In the genomic region with DNA sequence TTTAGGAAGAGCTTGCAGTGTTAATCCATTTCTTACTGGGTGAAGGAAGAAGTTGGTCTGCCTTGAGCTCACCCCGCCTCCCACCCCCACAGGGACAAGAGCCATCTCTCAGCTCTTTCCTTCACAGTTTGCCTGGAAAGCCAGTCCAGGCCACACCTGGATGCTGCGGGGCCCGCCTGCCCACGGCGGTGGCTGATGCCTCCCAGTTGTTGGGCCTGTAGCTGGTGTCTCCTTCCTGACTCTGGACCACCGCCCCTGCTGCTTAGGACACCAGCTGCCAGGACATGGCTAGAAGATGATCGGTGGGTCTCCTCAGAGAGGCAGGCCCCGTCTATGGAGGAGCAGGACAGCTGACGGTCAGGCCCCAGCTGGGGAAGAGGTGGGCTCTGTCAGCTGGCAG, we compare ENCODE assay signal across 41 cellular contexts.
"Had no signal": no experiment of that assay in that cellular context is flagged by ENCODE, and none has a peak within 500 bp of the region (broad histone marks: within the 10 kb centered on the region; RNA-seq: fewer than 3 reads in every experiment).

No MANE protein-coding gene starts in this region.

- H3K9me3 Mint-ChIP-seq: activated naive CD4-positive, alpha-beta T cell treated with anti-CD3 and anti-CD28 coated beads for 36 hours; activated naive CD4-positive, alpha-beta T cell treated with anti-CD3 and anti-CD28 coated beads, Interleukin-2, amount 10 ng/mL, durations not matched to agents 7 days and 5 days; activated naive CD4-positive, alpha-beta T cell treated with anti-CD3 and anti-CD28 coated beads, Interleukin-2, amount 50 U/mL, for 24 hours; activated naive CD4-positive, alpha-beta T cell treated with anti-CD3 and anti-CD28 coated beads, Interleukin-2, amount 50 U/mL, for 72 hours; activated naive CD8-positive, alpha-beta T cell treated with anti-CD3 and anti-CD28 coated beads for 36 hours; activated naive CD8-positive, alpha-beta T cell treated with anti-CD3 and anti-CD28 coated beads, Interleukin-2, amount 10 ng/mL, durations not matched to agents 7 days and 5 days; activated naive CD8-positive, alpha-beta T cell treated with anti-CD3 and anti-CD28 coated beads, Interleukin-2, amount 50 U/mL, for 24 hours; activated T-cell treated with anti-CD3 and anti-CD28 coated beads, Interleukin-2, amount 50 U/mL, for 24 hours; activated T-cell treated with anti-CD3 and anti-CD28 coated beads, Interleukin-2, amount 50 U/mL, for 4 hours; activated T-cell treated with anti-CD3 and anti-CD28 coated beads, Interleukin-2, amount 50 U/mL, for 72 hours; activated T-helper 1 cell treated with anti-CD3 and anti-CD28 coated beads, Interleukin-12 subunit alpha, Interleukin-12 subunit beta, Interleukin-2, Interleukin-4 antibody, amounts not matched to agents 30 ng/mL and 10 ng/mL and 1 ng/mL, durations not matched to agents 14 hours and 24 hours and 36 hours; activated T-helper 17 cell treated with anti-CD3 and anti-CD28 coated beads, Interleukin-2, amount 50 U/mL, for 72 hours; activated T-helper 2 cell treated with anti-CD3 and anti-CD28 coated beads, Interferon-gamma antibody, Interleukin-2, Interleukin-4, amounts not matched to agents 10 μg/mL and 5 μg/mL and 100 μg/mL, durations not matched to agents 14 hours and 24 hours and 36 hours; brain; central memory CD8-positive, alpha-beta T cell had no signal

- H3K9me3 ChIP-seq: adrenal gland, ascending aorta, body of pancreas, breast epithelium had no signal

- H3K27ac ChIP-seq: ascending aorta, body of pancreas, brain microvascular endothelial cell, breast epithelium, cardiac muscle cell had no signal

- H3K4me1 ChIP-seq: ascending aorta, breast epithelium had no signal

- H3K36me3 ChIP-seq: breast epithelium had no signal

- DNase-seq: activated effector memory CD4-positive, alpha-beta T cell treated with anti-CD3 and anti-CD28 coated beads, Interleukin-2, amount 50 U/mL, for 16 hours; activated effector memory CD4-positive, alpha-beta T cell treated with Interleukin-2 at 50 U/mL for 16 hours; activated gamma-delta T cell; activated gamma-delta T cell treated with Interleukin-2 at 50 U/mL for 16 hours; activated naive CD4-positive, alpha-beta T cell; activated naive CD4-positive, alpha-beta T cell treated with anti-CD3 and anti-CD28 coated beads for 36 hours; activated naive CD4-positive, alpha-beta T cell treated with anti-CD3 and anti-CD28 coated beads, Interleukin-2, amount 10 ng/mL, durations not matched to agents 7 days and 5 days; activated naive CD4-positive, alpha-beta T cell treated with anti-CD3 and anti-CD28 coated beads, Interleukin-2, amount 50 U/mL, for 16 hours; activated naive CD4-positive, alpha-beta T cell treated with Interleukin-2 at 50 U/mL for 16 hours; activated naive CD8-positive, alpha-beta T cell treated with anti-CD3 and anti-CD28 coated beads for 36 hours; activated naive CD8-positive, alpha-beta T cell treated with anti-CD3 and anti-CD28 coated beads, Interleukin-2, amount 10 ng/mL, durations not matched to agents 7 days and 5 days; activated naive CD8-positive, alpha-beta T cell treated with anti-CD3 and anti-CD28 coated beads, Interleukin-2, amount 50 U/mL, for 24 hours; activated T-cell treated with anti-CD3 and anti-CD28 coated beads for 4 hours; activated T-cell treated with anti-CD3 and anti-CD28 coated beads, Interleukin-2, amount 50 U/mL, for 1 hour; activated T-cell treated with anti-CD3 and anti-CD28 coated beads, Interleukin-2, amount 50 U/mL, for 24 hours; activated T-cell treated with anti-CD3 and anti-CD28 coated beads, Interleukin-2, amount 50 U/mL, for 4 hours; activated T-cell treated with anti-CD3 and anti-CD28 coated beads, Interleukin-2, amount 50 U/mL, for 48 hours; activated T-cell treated with anti-CD3 and anti-CD28 coated beads, Interleukin-2, amount 50 U/mL, for 72 hours; adrenal gland; amniotic stem cell; amygdala; anterior cingulate cortex; aorta; body of pancreas; brain microvascular endothelial cell; caudate nucleus; central memory CD4-positive, alpha-beta T cell; cerebellar nuclear complex had no signal

- H3K27ac Mint-ChIP-seq: activated naive CD4-positive, alpha-beta T cell treated with anti-CD3 and anti-CD28 coated beads for 36 hours; activated naive CD4-positive, alpha-beta T cell treated with anti-CD3 and anti-CD28 coated beads, Interleukin-2, amount 10 ng/mL, durations not matched to agents 7 days and 5 days; activated naive CD4-positive, alpha-beta T cell treated with anti-CD3 and anti-CD28 coated beads, Interleukin-2, amount 50 U/mL, for 24 hours; activated naive CD8-positive, alpha-beta T cell; activated naive CD8-positive, alpha-beta T cell treated with anti-CD3 and anti-CD28 coated beads for 36 hours; activated naive CD8-positive, alpha-beta T cell treated with anti-CD3 and anti-CD28 coated beads, Interleukin-2, amount 10 ng/mL, durations not matched to agents 7 days and 5 days; activated naive CD8-positive, alpha-beta T cell treated with anti-CD3 and anti-CD28 coated beads, Interleukin-2, amount 50 U/mL, for 24 hours; activated T-cell treated with anti-CD3 and anti-CD28 coated beads, Interleukin-2, amount 50 U/mL, for 72 hours; activated T-helper 1 cell treated with anti-CD3 and anti-CD28 coated beads, Interleukin-12 subunit alpha, Interleukin-12 subunit beta, Interleukin-2, Interleukin-4 antibody, amounts not matched to agents 30 ng/mL and 10 ng/mL and 1 ng/mL, durations not matched to agents 14 hours and 24 hours and 36 hours; activated T-helper 17 cell treated with anti-CD3 and anti-CD28 coated beads, Interleukin-2, amount 50 U/mL, for 72 hours; activated T-helper 2 cell treated with anti-CD3 and anti-CD28 coated beads, Interferon-gamma antibody, Interleukin-2, Interleukin-4, amounts not matched to agents 10 μg/mL and 5 μg/mL and 100 μg/mL, durations not matched to agents 14 hours and 24 hours and 36 hours; brain had no signal

- FAIRE-seq: astrocyte, bronchial epithelial cell had no signal

- H3K4me3 ChIP-seq: adrenal gland, ascending aorta, body of pancreas, breast epithelium, cardiac muscle cell had no signal

- H3K4me3 Mint-ChIP-seq: activated naive CD4-positive, alpha-beta T cell treated with anti-CD3 and anti-CD28 coated beads for 36 hours; activated naive CD4-positive, alpha-beta T cell treated with anti-CD3 and anti-CD28 coated beads, Interleukin-2, amount 10 ng/mL, durations not matched to agents 7 days and 5 days; activated naive CD4-positive, alpha-beta T cell treated with anti-CD3 and anti-CD28 coated beads, Interleukin-2, amount 50 U/mL, for 24 hours; activated naive CD8-positive, alpha-beta T cell; activated naive CD8-positive, alpha-beta T cell treated with anti-CD3 and anti-CD28 coated beads for 36 hours; activated naive CD8-positive, alpha-beta T cell treated with anti-CD3 and anti-CD28 coated beads, Interleukin-2, amount 10 ng/mL, durations not matched to agents 7 days and 5 days; activated naive CD8-positive, alpha-beta T cell treated with anti-CD3 and anti-CD28 coated beads, Interleukin-2, amount 50 U/mL, for 24 hours; activated T-cell treated with anti-CD3 and anti-CD28 coated beads, Interleukin-2, amount 50 U/mL, for 24 hours; activated T-cell treated with anti-CD3 and anti-CD28 coated beads, Interleukin-2, amount 50 U/mL, for 4 hours; activated T-cell treated with anti-CD3 and anti-CD28 coated beads, Interleukin-2, amount 50 U/mL, for 72 hours; activated T-helper 1 cell treated with anti-CD3 and anti-CD28 coated beads, Interleukin-12 subunit alpha, Interleukin-12 subunit beta, Interleukin-2, Interleukin-4 antibody, amounts not matched to agents 30 ng/mL and 10 ng/mL and 1 ng/mL, durations not matched to agents 14 hours and 24 hours and 36 hours; activated T-helper 17 cell treated with anti-CD3 and anti-CD28 coated beads, Interleukin-2, amount 50 U/mL, for 72 hours; brain; central memory CD8-positive, alpha-beta T cell had no signal

- H3K27me3 Mint-ChIP-seq: activated naive CD4-positive, alpha-beta T cell treated with anti-CD3 and anti-CD28 coated beads, Interleukin-2, amount 10 ng/mL, durations not matched to agents 7 days and 5 days; activated naive CD4-positive, alpha-beta T cell treated with anti-CD3 and anti-CD28 coated beads, Interleukin-2, amount 50 U/mL, for 24 hours; activated naive CD8-positive, alpha-beta T cell; activated naive CD8-positive, alpha-beta T cell treated with anti-CD3 and anti-CD28 coated beads for 36 hours; activated naive CD8-positive, alpha-beta T cell treated with anti-CD3 and anti-CD28 coated beads, Interleukin-2, amount 10 ng/mL, durations not matched to agents 7 days and 5 days; activated naive CD8-positive, alpha-beta T cell treated with anti-CD3 and anti-CD28 coated beads, Interleukin-2, amount 50 U/mL, for 24 hours; activated T-cell treated with anti-CD3 and anti-CD28 coated beads, Interleukin-2, amount 50 U/mL, for 24 hours; activated T-helper 17 cell treated with anti-CD3 and anti-CD28 coated beads, Interleukin-2, amount 50 U/mL, for 72 hours; brain; central memory CD8-positive, alpha-beta T cell had no signal

- ATAC-seq: activated T-cell treated with anti-CD3 and anti-CD28 coated beads, Interleukin-2, amount 50 U/mL, for 4 hours; activated T-cell treated with anti-CD3 and anti-CD28 coated beads, Interleukin-2, amount 50 U/mL, for 72 hours; activated T-helper 17 cell treated with anti-CD3 and anti-CD28 coated beads, Interleukin-2, amount 50 U/mL, for 72 hours; body of pancreas had no signal

- H3K4me1 Mint-ChIP-seq: activated naive CD4-positive, alpha-beta T cell treated with anti-CD3 and anti-CD28 coated beads, Interleukin-2, amount 50 U/mL, for 24 hours; activated T-helper 17 cell treated with anti-CD3 and anti-CD28 coated beads, Interleukin-2, amount 50 U/mL, for 72 hours; central memory CD8-positive, alpha-beta T cell had no signal

- H3K27me3 ChIP-seq: adrenal gland, ascending aorta, body of pancreas, brain microvascular endothelial cell, breast epithelium, cardiac muscle cell had no signal
